ENCODE assay signal across 8 cellular contexts in the genomic region with DNA sequence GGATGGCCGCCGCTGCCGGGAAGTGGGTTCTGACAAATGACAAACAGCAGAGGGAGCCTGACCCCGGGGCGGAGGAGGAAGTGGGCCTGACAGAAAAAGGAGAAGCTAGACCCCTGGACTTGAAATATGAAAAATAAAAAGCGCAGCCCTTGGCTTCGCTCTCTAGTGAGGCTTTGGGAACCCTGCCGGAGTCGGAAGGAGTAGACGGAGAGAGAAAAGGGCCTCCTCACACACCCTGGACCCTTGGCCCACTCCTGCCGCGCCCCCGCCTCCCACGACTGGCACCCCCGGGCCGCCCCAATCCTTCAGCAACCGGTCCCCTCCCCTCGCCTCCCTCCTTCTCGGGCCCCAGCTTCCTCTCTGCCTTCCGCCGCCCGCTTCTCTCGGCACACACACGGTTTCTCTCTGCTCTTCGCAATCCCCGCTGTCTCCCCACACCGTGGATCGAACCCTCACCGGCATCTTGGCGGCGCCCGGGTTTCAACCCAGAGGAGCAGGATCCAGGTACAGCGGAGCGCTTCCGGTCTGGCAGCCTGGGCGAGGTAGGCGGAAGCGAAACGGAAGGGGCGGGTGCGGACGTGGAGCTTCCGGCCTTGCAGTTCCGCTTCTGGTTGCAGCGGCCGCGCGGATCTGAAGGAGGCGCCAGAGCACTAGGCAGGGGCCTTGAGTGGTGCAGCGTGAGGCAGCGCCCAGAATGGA. TPM values are rescaled to one million over a fixed set of nuclear protein-coding genes. Genes with fewer than 3 reads are reported as not detected.
DNase-seq lines count a peak whose midpoint lies in the region; ATAC-seq and TF ChIP-seq lines count a peak whose summit lies in the region.

Gene ARPC3, minus strand, starts transcription at position 539 of the 699 bp plus-strand sequence. Its CDS starts 77 bp downstream, at position 462.

- H3K4me1 ChIP-seq in right atrium auricular region (peaks cover 0 to 20% of the 10 kb centered on the region in 2 donors), uterus (peaks cover 0 to 5% of the 10 kb centered on the region in 2 donors)

- H3K9me3 ChIP-seq in right atrium auricular region (no peaks in the 10 kb centered on the region), uterus (no peaks in the 10 kb centered on the region)

- H3K36me3 ChIP-seq in right atrium auricular region (peaks cover 19% of the 10 kb centered on the region), uterus (no peaks in the 10 kb centered on the region)

- ATAC-seq in GM18499 (IDR thresholded peaks at IDR 0.05; ENCODE audit: insufficient read depth, unreplicated experiment), result peak; percentile 81
- peak; percentile 96 for ATAC-seq in HG02943 (IDR thresholded peaks at IDR 0.05; ENCODE audit: low read depth, unreplicated experiment)

- TF ChIP-seq CTCF in right atrium auricular region (IDR thresholded peaks at IDR 0.05), result peak; percentile 77 to 91
- peak; percentile 89 to 96 (median 94) for TF ChIP-seq CTCF in uterus (IDR thresholded peaks at IDR 0.05)

- H3K27me3 ChIP-seq in right atrium auricular region (no peaks in the 10 kb centered on the region), uterus (no peaks in the 10 kb centered on the region)

- TF ChIP-seq POLR2A in uterus (IDR thresholded peaks at IDR 0.05), result peak; percentile 14 to 57

- intact Hi-C loops in uterus (cut with DNase I; ENCODE audit: low total_unique reads), result no loop called here

- DNase-seq in NCI-H187 (lab: John Stamatoyannopoulos, UW) (peak; percentile 82 to 93), T-helper 2 cell (peak; percentile 89 to 98 (median 91)), anterior cingulate cortex (lab: John Stamatoyannopoulos, UW) (peak; percentile 44 to 94 (median 88)), right atrium auricular region (ENCODE audit: low spot score) (peak; percentile 94), pulmonary artery endothelial cell (ENCODE audit: low read depth, low spot score) (peak; percentile 87), uterus (peak; percentile 94 to 95)

- H3K4me3 ChIP-seq in right atrium auricular region, result peak within 1 kb of the TSS; percentile 84 to 92
- H3K4me3 ChIP-seq in uterus, result peak within 1 kb of the TSS; percentile 72 to 93

- H3K27ac ChIP-seq in right atrium auricular region, result peak within 1 kb of the TSS; percentile 84 to 93
- peak within 1 kb of the TSS; percentile 73 to 92 for H3K27ac ChIP-seq in uterus

RNA-seq across cellular contexts. Expression of gene ARPC3, which starts in this region (rescaled TPM):
- total RNA-seq in right atrium auricular region, result 100 to 1,000 TPM in 1 of 2 donors, 10 to 100 TPM in 1; 96.4 to 138 TPM
- total RNA-seq in pulmonary artery endothelial cell, result 232 and 246 TPM in 2 replicates
- 100 to 1,000 TPM; 106 to 132 (median 118) TPM for total RNA-seq in uterus

Comparison
In these comparisons a context has a peak if more than half of its experiments do, and no peak if none do; other contexts are left out.
1. Peak in every context shown above with its lines: DNase-seq, ATAC-seq, H3K4me3 ChIP-seq and H3K27ac ChIP-seq.